In genomic region chr20:39986231-39986904, GRCh38 we compare ENCODE assay signal across 8 cellular contexts.
A peak's percentile ranks its signal among the peaks of the same experiment; 100 is the strongest.
DNase-seq lines count a peak whose midpoint lies in the region; ATAC-seq and TF ChIP-seq lines count a peak whose summit lies in the region.

No MANE protein-coding gene starts in this region.

- H3K27ac Mint-ChIP-seq in HFFc6: no peak overlapping the region
- no peak overlapping the region for H3K27ac Mint-ChIP-seq in T-helper 2 cell treated with Interferon-gamma antibody and Interleukin-4, amounts not matched to agents 5 μg/mL and 100 μg/mL, for 36 hours

- ATAC-seq in heart right ventricle: peak; percentile 89 to 97 (median 94)

- peak overlapping the region; percentile 14 for H3K4me3 ChIP-seq in SK-N-MC
- H3K4me3 ChIP-seq in heart right ventricle: no peak overlapping the region

- DNase-seq in EL: peak; percentile 55
- DNase-seq in SK-N-MC (ENCODE audit: low read depth, low spot score): no peak
- peak; percentile 50 to 55 for DNase-seq in heart right ventricle
- DNase-seq in pons (ENCODE audit: low spot score): peak; percentile 37
- no peak for DNase-seq in activated naive CD4-positive, alpha-beta T cell (lab: John Stamatoyannopoulos, UW)
- no peak for DNase-seq in HFFc6
- DNase-seq in T-helper 2 cell treated with Interferon-gamma antibody and Interleukin-4, amounts not matched to agents 5 μg/mL and 100 μg/mL, for 36 hours (ENCODE audit: low spot score): no peak
- no peak for DNase-seq in activated CD4-positive, alpha-beta T cell treated with anti-CD3 and anti-CD28 coated beads for 48 hours

- WGBS in heart right ventricle, 2 donors: 14 to 17% methylated on average over 6 of the region's 6 CpGs

- TF ChIP-seq CTCF in heart right ventricle (IDR thresholded peaks at IDR 0.05): no peak
- TF ChIP-seq CTCF in HFFc6 (IDR thresholded peaks at IDR 0.05): no peak

- H3K4me3 Mint-ChIP-seq in HFFc6: no peak overlapping the region
- no peak overlapping the region for H3K4me3 Mint-ChIP-seq in T-helper 2 cell treated with Interferon-gamma antibody and Interleukin-4, amounts not matched to agents 5 μg/mL and 100 μg/mL, for 36 hours

- no peaks in the 10 kb centered on the region for H3K36me3 Mint-ChIP-seq in HFFc6 (ENCODE audit: low read depth)
- H3K36me3 Mint-ChIP-seq in T-helper 2 cell treated with Interferon-gamma antibody and Interleukin-4, amounts not matched to agents 5 μg/mL and 100 μg/mL, for 36 hours (ENCODE audit: low read depth): no peaks in the 10 kb centered on the region

- H3K27ac ChIP-seq in SK-N-MC (peak overlapping the region; percentile 80), heart right ventricle (peak overlapping the region; percentile 63 to 96 (median 88))

- H3K27me3 ChIP-seq in heart right ventricle: no peaks in the 10 kb centered on the region

- intact Hi-C loops in heart right ventricle (cut with DNase I): loop anchor here in 1 of 10 donors (10.0 kb wide), 1 partner anchor 698 kb away; the partner anchor contains the start of gene MAFB

- no peaks in the 10 kb centered on the region; the same call in 1 of the 2 replicates for H3K9me3 ChIP-seq in SK-N-MC (ENCODE audit: low read depth, low read length)
- H3K9me3 ChIP-seq in heart right ventricle: peaks cover 0 to 17% (median 0%) of the 10 kb centered on the region in 11 donors

- H3K36me3 ChIP-seq in SK-N-MC (ENCODE audit: insufficient read depth, low read length): no peaks in the 10 kb centered on the region
- no peaks in the 10 kb centered on the region for H3K36me3 ChIP-seq in heart right ventricle

- no peaks in the 10 kb centered on the region for H3K4me1 Mint-ChIP-seq in HFFc6 (ENCODE audit: low read depth)
- H3K4me1 Mint-ChIP-seq in T-helper 2 cell treated with Interferon-gamma antibody and Interleukin-4, amounts not matched to agents 5 μg/mL and 100 μg/mL, for 36 hours (ENCODE audit: low read depth): no peaks in the 10 kb centered on the region

- H3K27me3 Mint-ChIP-seq in HFFc6 (ENCODE audit: insufficient read depth): no peaks in the 10 kb centered on the region
- no peaks in the 10 kb centered on the region for H3K27me3 Mint-ChIP-seq in T-helper 2 cell treated with Interferon-gamma antibody and Interleukin-4, amounts not matched to agents 5 μg/mL and 100 μg/mL, for 36 hours (ENCODE audit: low read depth)

- peaks cover 39% of the 10 kb centered on the region for H3K9me3 Mint-ChIP-seq in HFFc6
- peaks cover 7% of the 10 kb centered on the region for H3K9me3 Mint-ChIP-seq in T-helper 2 cell treated with Interferon-gamma antibody and Interleukin-4, amounts not matched to agents 5 μg/mL and 100 μg/mL, for 36 hours

- peak overlapping the region; percentile 63 for H3K9ac ChIP-seq in SK-N-MC (ENCODE audit: insufficient read length)

- peaks cover 0 to 32% (median 13%) of the 10 kb centered on the region in 9 donors for H3K4me1 ChIP-seq in heart right ventricle

Comparison
In these comparisons a context has a peak if more than half of its experiments do, and no peak if none do; other contexts are left out.
1. DNase-seq: peak in EL (single experiment), heart right ventricle (2 of 2) and pons (single experiment); none in SK-N-MC (single experiment), activated naive CD4-positive, alpha-beta T cell (0 of 4), HFFc6 (single experiment), T-helper 2 cell treated with Interferon-gamma antibody and Interleukin-4, amounts not matched to agents 5 μg/mL and 100 μg/mL, for 36 hours (single experiment) and activated CD4-positive, alpha-beta T cell treated with anti-CD3 and anti-CD28 coated beads for 48 hours (single experiment).